In the genomic region with DNA sequence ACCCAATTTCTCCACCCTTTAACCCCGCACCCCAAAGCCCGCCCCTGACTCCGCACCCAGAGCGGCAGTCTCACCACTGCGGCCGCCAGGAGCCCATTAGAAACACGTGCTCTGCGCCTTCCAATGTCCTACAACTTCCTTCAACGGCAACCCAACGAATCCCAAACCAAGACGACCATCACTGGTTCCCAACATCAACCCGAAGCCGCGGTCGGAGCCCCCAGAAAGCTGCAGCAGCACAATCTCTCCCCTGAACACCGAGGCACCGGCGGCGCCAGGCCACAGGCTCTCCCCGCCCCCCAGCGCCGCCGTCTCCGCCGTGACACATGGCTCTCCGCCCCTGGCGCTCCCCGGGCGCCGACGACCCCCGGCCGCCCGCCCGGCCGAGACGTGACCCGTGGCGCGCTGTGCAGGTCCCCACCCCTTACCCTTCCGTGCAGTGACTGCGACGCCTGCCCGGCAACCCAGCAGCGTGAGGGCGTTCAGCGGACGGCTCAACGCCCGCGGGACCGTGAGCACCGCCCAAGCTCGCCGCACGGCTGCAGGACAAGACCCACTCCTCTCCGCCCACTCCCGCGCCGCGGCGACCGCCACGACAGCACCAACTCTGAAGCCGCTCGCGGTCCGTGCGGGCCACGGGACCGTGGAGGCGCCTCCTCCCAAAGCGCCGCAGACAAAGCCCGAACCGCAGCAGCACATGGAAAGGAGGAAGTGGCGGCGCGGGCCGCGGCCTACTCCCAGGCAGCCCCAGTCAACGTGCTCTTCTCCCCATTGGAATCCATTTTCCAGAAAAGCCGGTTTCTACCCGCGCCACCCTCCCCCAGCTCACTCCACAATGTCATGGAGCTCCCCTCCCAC, we compare ENCODE assay signal across 1 cellular context.
TF ChIP-seq lines count a peak whose summit lies in the region.

No MANE protein-coding gene starts in this region.

TF ChIP-seq in K562, 482 proteins besides CTCF, POLR2A, EP300 and RAD21 (continued from another document and continues in another):
- TF ChIP-seq, protein P1, sequence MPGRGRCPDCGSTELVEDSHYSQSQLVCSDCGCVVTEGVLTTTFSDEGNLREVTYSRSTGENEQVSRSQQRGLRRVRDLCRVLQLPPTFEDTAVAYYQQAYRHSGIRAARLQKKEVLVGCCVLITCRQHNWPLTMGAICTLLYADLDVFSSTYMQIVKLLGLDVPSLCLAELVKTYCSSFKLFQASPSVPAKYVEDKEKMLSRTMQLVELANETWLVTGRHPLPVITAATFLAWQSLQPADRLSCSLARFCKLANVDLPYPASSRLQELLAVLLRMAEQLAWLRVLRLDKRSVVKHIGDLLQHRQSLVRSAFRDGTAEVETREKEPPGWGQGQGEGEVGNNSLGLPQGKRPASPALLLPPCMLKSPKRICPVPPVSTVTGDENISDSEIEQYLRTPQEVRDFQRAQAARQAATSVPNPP (IDR thresholded peaks at IDR 0.05; ENCODE audit: borderline replicate concordance, insufficient read depth, insufficient read length): no peak
- TF ChIP-seq EWSR1 (IDR thresholded peaks at IDR 0.05; ENCODE audit: borderline replicate concordance, low read depth, partially characterized antibody) (no peak), POU5F1 (IDR thresholded peaks at IDR 0.05; ENCODE audit: borderline replicate concordance, low read depth, low read length, partially characterized antibody) (no peak), SRSF1 (IDR thresholded peaks at IDR 0.05; ENCODE audit: low read depth, low read length) (no peak), PPARD (CRISPR knock-in tag; IDR thresholded peaks at IDR 0.05) (no peak), KLF10 (CRISPR knock-in tag; IDR thresholded peaks at IDR 0.05) (no peak), GTF2A2 (tag; IDR thresholded peaks at IDR 0.05) (no peak), ERF (CRISPR knock-in tag; IDR thresholded peaks at IDR 0.05) (no peak; the same call in 1 of the 2 replicates), ZNF395 (CRISPR knock-in tag; IDR thresholded peaks at IDR 0.05) (no peak), ZNF41 (CRISPR knock-in tag; conservative IDR thresholded peaks at IDR 0.05) (no peak), CBX1 (IDR thresholded peaks at IDR 0.05; ENCODE audit: low read depth) (no peak), HMBOX1 (IDR thresholded peaks at IDR 0.05) (no peak), SNRNP70 (optimal IDR thresholded peaks at IDR 0.05; ENCODE audit: low read depth, low read length) (no peak), KLF1 (tag; IDR thresholded peaks at IDR 0.05) (no peak), SIX5 (IDR thresholded peaks at IDR 0.05; ENCODE audit: borderline replicate concordance in 1 of 2, insufficient read depth in 1 of 2, low read depth in 1 of 2, low read length in 2 of 2) (no peak), ELF2 (CRISPR knock-in tag; IDR thresholded peaks at IDR 0.05) (no peak), CAMTA2 (CRISPR knock-in tag; conservative IDR thresholded peaks at IDR 0.05) (no peak), HCFC1 (IDR thresholded peaks at IDR 0.05; ENCODE audit: low read depth, low read length) (no peak), SMAD4 (CRISPR knock-in tag; conservative IDR thresholded peaks at IDR 0.05) (peak; percentile 8; the same call in 1 of the 2 replicates), XRCC4 (IDR thresholded peaks at IDR 0.05; ENCODE audit: extremely low read depth, insufficient read depth, insufficient read length) (no peak), JUNB (CRISPR knock-in tag; conservative IDR thresholded peaks at IDR 0.05) (no peak), ZHX1 (conservative IDR thresholded peaks at IDR 0.05; ENCODE audit: low read length) (no peak), MTF1 (CRISPR knock-in tag; IDR thresholded peaks at IDR 0.05; ENCODE audit: borderline replicate concordance) (no peak), DPF2 (IDR thresholded peaks at IDR 0.05) (no peak), ZBTB7A (IDR thresholded peaks at IDR 0.05; ENCODE audit: borderline replicate concordance, control insufficient read depth, low read depth, low read length) (peak; percentile 71; the same call in 1 of the 2 replicates), ETS1 (conservative IDR thresholded peaks at IDR 0.05; ENCODE audit: control insufficient read depth, low read depth, low read length) (peak; percentile 69; the same call in 1 of the 2 replicates), ZNF695 (CRISPR knock-in tag; IDR thresholded peaks at IDR 0.05) (no peak), PTBP1 (IDR thresholded peaks at IDR 0.05; ENCODE audit: low read depth, low read length) (no peak; the same call in 1 of the 2 replicates), MCM3 (IDR thresholded peaks at IDR 0.05) (no peak), KDM4B (IDR thresholded peaks at IDR 0.05; ENCODE audit: borderline replicate concordance in 2 of 2, low read depth in 1 of 2) (peak in 1 of 2 experiments; percentile 57; a peak in 1 of 4 replicates), FIP1L1 (IDR thresholded peaks at IDR 0.05; ENCODE audit: low read depth, low read length, poor library complexity, severe bottlenecking) (peak; percentile 73), TBL1XR1 (IDR thresholded peaks at IDR 0.05; ENCODE audit: low read length in 2 of 2) (no peak), ZNF263 (CRISPR knock-in tag; IDR thresholded peaks at IDR 0.05; ENCODE audit: borderline replicate concordance) (no peak)
- TF ChIP-seq, protein P2, sequence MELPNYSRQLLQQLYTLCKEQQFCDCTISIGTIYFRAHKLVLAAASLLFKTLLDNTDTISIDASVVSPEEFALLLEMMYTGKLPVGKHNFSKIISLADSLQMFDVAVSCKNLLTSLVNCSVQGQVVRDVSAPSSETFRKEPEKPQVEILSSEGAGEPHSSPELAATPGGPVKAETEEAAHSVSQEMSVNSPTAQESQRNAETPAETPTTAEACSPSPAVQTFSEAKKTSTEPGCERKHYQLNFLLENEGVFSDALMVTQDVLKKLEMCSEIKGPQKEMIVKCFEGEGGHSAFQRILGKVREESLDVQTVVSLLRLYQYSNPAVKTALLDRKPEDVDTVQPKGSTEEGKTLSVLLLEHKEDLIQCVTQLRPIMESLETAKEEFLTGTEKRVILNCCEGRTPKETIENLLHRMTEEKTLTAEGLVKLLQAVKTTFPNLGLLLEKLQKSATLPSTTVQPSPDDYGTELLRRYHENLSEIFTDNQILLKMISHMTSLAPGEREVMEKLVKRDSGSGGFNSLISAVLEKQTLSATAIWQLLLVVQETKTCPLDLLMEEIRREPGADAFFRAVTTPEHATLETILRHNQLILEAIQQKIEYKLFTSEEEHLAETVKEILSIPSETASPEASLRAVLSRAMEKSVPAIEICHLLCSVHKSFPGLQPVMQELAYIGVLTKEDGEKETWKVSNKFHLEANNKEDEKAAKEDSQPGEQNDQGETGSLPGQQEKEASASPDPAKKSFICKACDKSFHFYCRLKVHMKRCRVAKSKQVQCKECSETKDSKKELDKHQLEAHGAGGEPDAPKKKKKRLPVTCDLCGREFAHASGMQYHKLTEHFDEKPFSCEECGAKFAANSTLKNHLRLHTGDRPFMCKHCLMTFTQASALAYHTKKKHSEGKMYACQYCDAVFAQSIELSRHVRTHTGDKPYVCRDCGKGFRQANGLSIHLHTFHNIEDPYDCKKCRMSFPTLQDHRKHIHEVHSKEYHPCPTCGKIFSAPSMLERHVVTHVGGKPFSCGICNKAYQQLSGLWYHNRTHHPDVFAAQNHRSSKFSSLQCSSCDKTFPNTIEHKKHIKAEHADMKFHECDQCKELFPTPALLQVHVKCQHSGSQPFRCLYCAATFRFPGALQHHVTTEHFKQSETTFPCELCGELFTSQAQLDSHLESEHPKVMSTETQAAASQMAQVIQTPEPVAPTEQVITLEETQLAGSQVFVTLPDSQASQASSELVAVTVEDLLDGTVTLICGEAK (IDR thresholded peaks at IDR 0.05): no peak
- TF ChIP-seq, protein P2 (CRISPR knock-in tag; IDR thresholded peaks at IDR 0.05): no peak
- TF ChIP-seq, protein P3, sequence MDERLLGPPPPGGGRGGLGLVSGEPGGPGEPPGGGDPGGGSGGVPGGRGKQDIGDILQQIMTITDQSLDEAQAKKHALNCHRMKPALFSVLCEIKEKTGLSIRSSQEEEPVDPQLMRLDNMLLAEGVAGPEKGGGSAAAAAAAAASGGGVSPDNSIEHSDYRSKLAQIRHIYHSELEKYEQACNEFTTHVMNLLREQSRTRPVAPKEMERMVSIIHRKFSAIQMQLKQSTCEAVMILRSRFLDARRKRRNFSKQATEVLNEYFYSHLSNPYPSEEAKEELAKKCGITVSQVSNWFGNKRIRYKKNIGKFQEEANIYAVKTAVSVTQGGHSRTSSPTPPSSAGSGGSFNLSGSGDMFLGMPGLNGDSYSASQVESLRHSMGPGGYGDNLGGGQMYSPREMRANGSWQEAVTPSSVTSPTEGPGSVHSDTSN (CRISPR knock-in tag; IDR thresholded peaks at IDR 0.05; ENCODE audit: low read depth): no peak
- TF ChIP-seq, protein P3 (tag; conservative IDR thresholded peaks at IDR 0.05; ENCODE audit: low read depth): no peak
